ENCODE assay signal across 1 cellular context in genomic region chr12:51871126-51871525, GRCh38.
TF ChIP-seq lines count a peak whose summit lies in the region.

No MANE protein-coding gene starts in this region.

TF ChIP-seq in WTC11, 78 proteins besides CTCF, POLR2A, EP300 and RAD21 (continued from another document):
- TF ChIP-seq AFF4 (CRISPR knock-in tag; IDR thresholded peaks at IDR 0.05; ENCODE audit: borderline replicate concordance) (no peak), ATF1 (CRISPR knock-in tag; IDR thresholded peaks at IDR 0.05) (no peak), ZNF121 (CRISPR knock-in tag; IDR thresholded peaks at IDR 0.05) (no peak), GABPB1 (CRISPR knock-in tag; IDR thresholded peaks at IDR 0.05) (no peak), SMAD3 (CRISPR knock-in tag; IDR thresholded peaks at IDR 0.05; ENCODE audit: borderline replicate concordance) (no peak)
- TF ChIP-seq, protein P1, sequence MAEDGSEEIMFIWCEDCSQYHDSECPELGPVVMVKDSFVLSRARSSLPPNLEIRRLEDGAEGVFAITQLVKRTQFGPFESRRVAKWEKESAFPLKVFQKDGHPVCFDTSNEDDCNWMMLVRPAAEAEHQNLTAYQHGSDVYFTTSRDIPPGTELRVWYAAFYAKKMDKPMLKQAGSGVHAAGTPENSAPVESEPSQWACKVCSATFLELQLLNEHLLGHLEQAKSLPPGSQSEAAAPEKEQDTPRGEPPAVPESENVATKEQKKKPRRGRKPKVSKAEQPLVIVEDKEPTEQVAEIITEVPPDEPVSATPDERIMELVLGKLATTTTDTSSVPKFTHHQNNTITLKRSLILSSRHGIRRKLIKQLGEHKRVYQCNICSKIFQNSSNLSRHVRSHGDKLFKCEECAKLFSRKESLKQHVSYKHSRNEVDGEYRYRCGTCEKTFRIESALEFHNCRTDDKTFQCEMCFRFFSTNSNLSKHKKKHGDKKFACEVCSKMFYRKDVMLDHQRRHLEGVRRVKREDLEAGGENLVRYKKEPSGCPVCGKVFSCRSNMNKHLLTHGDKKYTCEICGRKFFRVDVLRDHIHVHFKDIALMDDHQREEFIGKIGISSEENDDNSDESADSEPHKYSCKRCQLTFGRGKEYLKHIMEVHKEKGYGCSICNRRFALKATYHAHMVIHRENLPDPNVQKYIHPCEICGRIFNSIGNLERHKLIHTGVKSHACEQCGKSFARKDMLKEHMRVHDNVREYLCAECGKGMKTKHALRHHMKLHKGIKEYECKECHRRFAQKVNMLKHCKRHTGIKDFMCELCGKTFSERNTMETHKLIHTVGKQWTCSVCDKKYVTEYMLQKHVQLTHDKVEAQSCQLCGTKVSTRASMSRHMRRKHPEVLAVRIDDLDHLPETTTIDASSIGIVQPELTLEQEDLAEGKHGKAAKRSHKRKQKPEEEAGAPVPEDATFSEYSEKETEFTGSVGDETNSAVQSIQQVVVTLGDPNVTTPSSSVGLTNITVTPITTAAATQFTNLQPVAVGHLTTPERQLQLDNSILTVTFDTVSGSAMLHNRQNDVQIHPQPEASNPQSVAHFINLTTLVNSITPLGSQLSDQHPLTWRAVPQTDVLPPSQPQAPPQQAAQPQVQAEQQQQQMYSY (CRISPR knock-in tag; IDR thresholded peaks at IDR 0.05), result no peak
